In the genomic region with DNA sequence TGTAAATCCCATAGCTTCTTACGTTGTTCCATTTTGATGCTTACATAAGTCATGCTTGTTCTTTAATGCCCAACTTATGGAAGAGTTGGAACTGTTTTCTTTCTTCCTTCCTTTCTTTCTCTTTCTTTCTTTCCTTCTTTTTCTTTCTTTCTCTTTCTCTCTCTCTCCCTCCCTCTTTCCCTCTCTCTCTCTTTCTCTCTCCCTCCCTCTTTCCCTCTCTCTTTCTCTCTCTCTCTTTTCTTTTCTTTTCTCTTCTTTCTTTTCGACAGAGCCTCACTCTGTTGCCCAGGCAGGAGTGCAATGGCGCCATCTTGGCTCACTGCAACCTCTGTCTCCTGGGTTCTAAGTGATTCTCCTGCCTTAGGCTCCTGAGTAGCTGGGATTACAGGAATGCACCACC, we compare ENCODE assay signal across 27 cellular contexts. TPM values are rescaled to one million over a fixed set of nuclear protein-coding genes. Genes with fewer than 3 reads are reported as not detected.
DNase-seq lines count a peak whose midpoint lies in the region; ATAC-seq, FAIRE-seq and TF ChIP-seq lines count a peak whose summit lies in the region.
"Had no signal": no experiment of that assay in that cellular context is flagged by ENCODE, and none has a peak within 500 bp of the region (broad histone marks: within the 10 kb centered on the region; RNA-seq: fewer than 3 reads in every experiment).

No MANE protein-coding gene starts in this region.

- H3K4me2 ChIP-seq in H9 (ENCODE audit: insufficient read depth, insufficient read length, low read length) (no peak overlapping the region), K562 (ENCODE audit: insufficient read depth, low read length) (no peak overlapping the region)
- H3K4me2 ChIP-seq: A549; BLaER1 treated with 17β-estradiol and CSF1 and Interleukin-3, amounts not matched to agents 10 nM and 100 nM had no signal

- POLR2A ChIA-PET in K562 (lab: Yijun Ruan, JAX) = interaction anchor here (0.9 kb wide), 1 partner anchor 109 kb away, joined by 3 read pairs; no protein-coding TSS in a partner anchor

- H4K20me1 ChIP-seq in H9 (ENCODE audit: control insufficient read depth, insufficient read depth, insufficient read length) = no peaks in the 10 kb centered on the region
- no peaks in the 10 kb centered on the region for H4K20me1 ChIP-seq in K562 (replicated peaks; ENCODE audit: control insufficient read depth, insufficient read depth, low read length)
- H4K20me1 ChIP-seq: BLaER1 treated with 17β-estradiol and CSF1 and Interleukin-3, amounts not matched to agents 10 nM and 100 nM had no signal

- no peak overlapping the region for H2BK120ac ChIP-seq in H9 (ENCODE audit: low read depth, low read length, poor library complexity, severe bottlenecking)

- H3K27ac ChIP-seq in H9 (ENCODE audit: insufficient read length, low read depth, low read length) (no peak overlapping the region), K562 (ENCODE audit: extremely low read depth, low read depth, low read length) (no peak overlapping the region)
- H3K27ac ChIP-seq: A549; BLaER1 treated with 17β-estradiol and CSF1 and Interleukin-3, amounts not matched to agents 10 nM and 100 nM had no signal

- no peak overlapping the region for H3K4ac ChIP-seq in H9 (ENCODE audit: low read depth, low read length)

- H2BK5ac ChIP-seq in H9 (ENCODE audit: insufficient read length, low read length) = no peak overlapping the region

- H2BK20ac ChIP-seq in H9 (ENCODE audit: low read depth, low read length, poor library complexity, severe bottlenecking) = no peak overlapping the region

- H3K27me3 ChIP-seq in H9 (ENCODE audit: insufficient read depth, low read length) (no peaks in the 10 kb centered on the region), K562 (ENCODE audit: control insufficient read depth in 2 of 2, insufficient read depth in 2 of 2, low read length in 2 of 2) (peaks cover 28 to 36% of the 10 kb centered on the region in 2 experiments)
- H3K27me3 ChIP-seq: BLaER1 treated with 17β-estradiol and CSF1 and Interleukin-3, amounts not matched to agents 10 nM and 100 nM had no signal

- H2BK12ac ChIP-seq in H9 (ENCODE audit: insufficient read length, low read depth, low read length) = no peak overlapping the region

- H4K5ac ChIP-seq in H9 (ENCODE audit: insufficient read length, low read depth, low read length) = no peak overlapping the region

- no peak overlapping the region for H3K4me3 Mint-ChIP-seq in H9
- no peak overlapping the region for H3K4me3 Mint-ChIP-seq in activated naive CD4-positive, alpha-beta T cell treated with anti-CD3 and anti-CD28 coated beads, Interleukin-2, amount 10 ng/mL, durations not matched to agents 7 days and 5 days
- H3K4me3 Mint-ChIP-seq: CD14-positive monocyte; CD4-positive, alpha-beta T cell; CD8-positive, alpha-beta memory T cell; HFFc6 had no signal

- BruUV-seq in K562 (replicated peaks; lab: Mats Ljungman, UMichigan) = no TSS peak

- in situ Hi-C loops in K562 (cut with MboI) = no loop called here

- no peak for TF ChIP-seq RAD21 in K562 (CRISPR knock-in tag; conservative IDR thresholded peaks at IDR 0.05 in 1 of 2, IDR thresholded peaks at IDR 0.05 in 1 of 2)

- FAIRE-seq in K562 (lab: Jason Lieb, UNC) = no peak
- FAIRE-seq: A549, D721Med, GM12891, GM18507 had no signal

- no peaks in the 10 kb centered on the region for H3K9me1 ChIP-seq in K562 (ENCODE audit: control insufficient read depth, insufficient read depth, low read length)

- intact Hi-C loops in K562 (cut with micrococcal nuclease) = no loop called here

- no peaks in the 10 kb centered on the region for H3K9me3 Mint-ChIP-seq in H9
- no peaks in the 10 kb centered on the region for H3K9me3 Mint-ChIP-seq in activated naive CD4-positive, alpha-beta T cell treated with anti-CD3 and anti-CD28 coated beads, Interleukin-2, amount 10 ng/mL, durations not matched to agents 7 days and 5 days
- H3K9me3 Mint-ChIP-seq: CD4-positive, alpha-beta T cell; CD8-positive, alpha-beta memory T cell; HFFc6 had no signal

- no peak overlapping the region for H3T11ph ChIP-seq in H9 (ENCODE audit: low read length)

- ATAC-seq in K562 = no peak
- no peak for ATAC-seq in HG03432 (IDR thresholded peaks at IDR 0.05; ENCODE audit: unreplicated experiment)
- ATAC-seq: A549, HCT116 had no signal

- H3K9ac ChIP-seq in H9 (ENCODE audit: extremely low read depth, insufficient read length, low read length) (no peak overlapping the region), K562 (ENCODE audit: insufficient read depth in 1 of 2, low read depth in 2 of 2, low read length in 2 of 2) (no peak overlapping the region)
- H3K9ac ChIP-seq: BLaER1 treated with 17β-estradiol and CSF1 and Interleukin-3, amounts not matched to agents 10 nM and 100 nM had no signal

- H3K79me2 ChIP-seq in H9 (ENCODE audit: insufficient read depth, low read length) (no peaks in the 10 kb centered on the region), K562 (ENCODE audit: control insufficient read depth, insufficient read depth, low read length) (no peaks in the 10 kb centered on the region)

- no peak overlapping the region for H3K18ac ChIP-seq in H9 (ENCODE audit: insufficient read length, low read depth, low read length)

- TF ChIP-seq POLR2A in K562 (conservative IDR thresholded peaks at IDR 0.05) = no peak

- no peaks in the 10 kb centered on the region for H3K79me1 ChIP-seq in H9 (ENCODE audit: insufficient read depth, low read depth, low read length, poor library complexity, severe bottlenecking)

- H2AK5ac ChIP-seq in H9 (ENCODE audit: insufficient read length, low read length) = no peak overlapping the region

- no peak overlapping the region for H3K14ac ChIP-seq in H9 (ENCODE audit: insufficient read depth, low read length)

- H3K36me3 ChIP-seq in K562 (ENCODE audit: control insufficient read depth, insufficient read depth, low read length) = no peaks in the 10 kb centered on the region
- H3K36me3 ChIP-seq: BE2C; BLaER1 treated with 17β-estradiol and CSF1 and Interleukin-3, amounts not matched to agents 10 nM and 100 nM had no signal

- no peaks in the 10 kb centered on the region; a peak in 1 of 7 replicates for H3K36me3 Mint-ChIP-seq in H9 (ENCODE audit: insufficient read depth in 1 of 3, low read depth in 3 of 3)
- H3K36me3 Mint-ChIP-seq in activated naive CD4-positive, alpha-beta T cell treated with anti-CD3 and anti-CD28 coated beads, Interleukin-2, amount 10 ng/mL, durations not matched to agents 7 days and 5 days = no peaks in the 10 kb centered on the region
- H3K36me3 Mint-ChIP-seq: CD14-positive monocyte; CD8-positive, alpha-beta memory T cell had no signal

- H2AFZ ChIP-seq in H9 (ENCODE audit: low read length) = no peak overlapping the region
- no peak overlapping the region for H2AFZ ChIP-seq in K562 (ENCODE audit: low read depth, low read length)

- H3K23ac ChIP-seq in H9 (ENCODE audit: insufficient read length, low read depth, low read length) = no peak overlapping the region

- no peak overlapping the region for H4K91ac ChIP-seq in H9 (ENCODE audit: insufficient read length, low read depth, low read length)

- H3K27ac Mint-ChIP-seq in H9 = no peak overlapping the region
- H3K27ac Mint-ChIP-seq in activated naive CD4-positive, alpha-beta T cell treated with anti-CD3 and anti-CD28 coated beads, Interleukin-2, amount 10 ng/mL, durations not matched to agents 7 days and 5 days = no peak overlapping the region
- H3K27ac Mint-ChIP-seq: CD4-positive, alpha-beta T cell; CD8-positive, alpha-beta memory T cell; HFFc6 had no signal

- no peak overlapping the region for H3K56ac ChIP-seq in H9 (ENCODE audit: insufficient read length, low read depth, low read length)

- CTCF ChIA-PET in K562 (lab: Yijun Ruan, JAX; ENCODE audit: low intra/inter-chr PET ratio) = no interaction called here
- CTCF ChIA-PET in activated naive CD4-positive, alpha-beta T cell treated with anti-CD3 and anti-CD28 coated beads, Interleukin-2, amount 10 ng/mL, durations not matched to agents 7 days and 5 days (lab: Charles Lee) = interaction anchor here (0.8 to 2.4 kb wide), 5 partner anchors 8 to 72 kb away, joined by 3 to 19 read pairs (median 4); no protein-coding TSS in a partner anchor

- H4K8ac ChIP-seq in H9 (replicated peaks; ENCODE audit: insufficient read length, low read depth, low read length) = no peak overlapping the region

- H2BK15ac ChIP-seq in H9 (ENCODE audit: low read depth, low read length) = no peak overlapping the region

- peaks cover 32% of the 10 kb centered on the region for H3K27me3 Mint-ChIP-seq in H9 (ENCODE audit: low read depth)
- H3K27me3 Mint-ChIP-seq in activated naive CD4-positive, alpha-beta T cell treated with anti-CD3 and anti-CD28 coated beads, Interleukin-2, amount 10 ng/mL, durations not matched to agents 7 days and 5 days = peaks cover 54% of the 10 kb centered on the region

- H3K4me1 Mint-ChIP-seq in H9 = peaks cover 16 to 17% of the 10 kb centered on the region in 2 experiments
- H3K4me1 Mint-ChIP-seq in activated naive CD4-positive, alpha-beta T cell treated with anti-CD3 and anti-CD28 coated beads, Interleukin-2, amount 10 ng/mL, durations not matched to agents 7 days and 5 days = peaks cover 9% of the 10 kb centered on the region

- DNase-seq in H9 = no peak
- DNase-seq in K562 (ENCODE audit: extremely low read depth in 1 of 4, low spot score in 3 of 4) = no peak
- DNase-seq in islet precursor cell = peak; percentile 2
- no peak for DNase-seq in DMS 273 (lab: John Stamatoyannopoulos, UW; ENCODE audit: unreplicated experiment)
- no peak for DNase-seq in activated naive CD4-positive, alpha-beta T cell treated with anti-CD3 and anti-CD28 coated beads, Interleukin-2, amount 10 ng/mL, durations not matched to agents 7 days and 5 days
- DNase-seq: 8988T; ACHN; AML-193; BE2C; CD4-positive, alpha-beta T cell; CD8-positive, alpha-beta memory T cell; DMS53; DMS79 treated with DMSO at 0.1 percent for 48 hours; GF-D8; GOT3; H7; HFFc6 had no signal

- H3K4me1 ChIP-seq in H9 (ENCODE audit: insufficient read depth, low read length) (no peaks in the 10 kb centered on the region; the same call in 1 of the 2 replicates), K562 (replicated peaks in 1 of 2; ENCODE audit: control insufficient read depth in 2 of 2, insufficient read depth in 2 of 2, low read length in 2 of 2) (peaks cover 0 to 7% of the 10 kb centered on the region in 2 experiments; a peak in 2 of 5 replicates)
- H3K4me1 ChIP-seq: A549; BE2C; BLaER1 treated with 17β-estradiol and CSF1 and Interleukin-3, amounts not matched to agents 10 nM and 100 nM had no signal

- TF ChIP-seq CTCF in H9 (conservative IDR thresholded peaks at IDR 0.05) = peak; percentile 21; the same call in 1 of the 3 replicates
- TF ChIP-seq CTCF in K562 (IDR thresholded peaks at IDR 0.05 in 2 of 3, conservative IDR thresholded peaks at IDR 0.05 in 1 of 3; ENCODE audit: insufficient read depth in 2 of 3, low read depth in 1 of 3, low read length in 3 of 3) = no peak

- no CpG with 5 or more reads among the region's 3 CpGs for WGBS in H9 (ENCODE audit: extremely low coverage, insufficient read length, low lambda C conversion rate)
- 3% methylated on average over 3 of the region's 3 CpGs for WGBS in K562 (ENCODE audit: insufficient coverage, low coverage, missing lambda C conversion rate)

- no peak for TF ChIP-seq EP300 in K562 (IDR thresholded peaks at IDR 0.05; ENCODE audit: low read length)

- no peaks in the 10 kb centered on the region for H3K23me2 ChIP-seq in H9 (ENCODE audit: insufficient read length, low read depth, low read length, poor library complexity, severe bottlenecking)

- no peaks in the 10 kb centered on the region for H3K9me3 ChIP-seq in H9 (ENCODE audit: control insufficient read depth, low read depth, low read length)
- no peaks in the 10 kb centered on the region for H3K9me3 ChIP-seq in K562 (replicated peaks; ENCODE audit: control insufficient read depth, insufficient read depth, low read depth, low read length)
- H3K9me3 ChIP-seq: A549, BE2C had no signal

- H3K4me3 ChIP-seq in K562 = no peak overlapping the region
- H3K4me3 ChIP-seq: A549; BLaER1 treated with 17β-estradiol and CSF1 and Interleukin-3, amounts not matched to agents 10 nM and 100 nM had no signal

RNA-seq across cellular contexts. Expression of a gene that starts 18.9 kb away (rescaled TPM):
- 17.3 and 18.5 TPM in 2 replicates for total RNA-seq in H9 (2021)
- 0.07 TPM in 1 of 2 replicates, not detected in the other for total RNA-seq in K562 (2011; cell fraction: chromatin; rRNA removed; ENCODE audit: low replicate concordance)
- total RNA-seq in K562 (2011; cell fraction: nucleolus; rRNA removed) = not detected in 2 replicates
- total RNA-seq in K562 (2011; cell fraction: nucleoplasm; rRNA removed) = not detected in 2 replicates
- not detected in 2 replicates for total RNA-seq in K562 (2014; rRNA removed)
- not detected in 2 replicates for total RNA-seq in K562 (2014; rRNA removed; fragmentation: Illumina TruSeq; extraction: Trizol)
- total RNA-seq in K562 (2015; rRNA removed; fragmentation: Illumina TruSeq; extraction: Trizol) = not detected in 2 replicates
- 0.04 TPM in 2 replicates for total RNA-seq in K562 (2021)
- 0.03 and 0.11 TPM in 2 replicates for polyA plus RNA-seq in K562 (2011; rRNA removed)
- not detected in 2 replicates for polyA plus RNA-seq in K562 (2011; cell fraction: cytosol; rRNA removed)
- polyA plus RNA-seq in K562 (2011; cell fraction: nucleus; rRNA removed) = 0.09 TPM in 1 of 2 replicates, not detected in the other
- 0.03 TPM in 2 replicates for polyA plus RNA-seq in K562 (2012)
- polyA plus RNA-seq in K562 (2014; fragmentation: Illumina TruSeq; extraction: Trizol) = not detected in 2 replicates
- not detected for polyA plus RNA-seq in K562 (2014; fragmentation: Nextera tagmentation; extraction: Ambion mirVana)
- not detected in 2 replicates for polyA plus RNA-seq in K562 (2014; rRNA removed)
- polyA minus RNA-seq in K562 (2011; rRNA and poly(A)+ RNA removed) = not detected in 2 replicates
- polyA minus RNA-seq in K562 (2011; cell fraction: cytosol; rRNA and poly(A)+ RNA removed) = 0.29 TPM in 1 of 2 replicates, not detected in the other
- 0.33 TPM in 1 of 2 replicates, not detected in the other for polyA minus RNA-seq in K562 (2011; cell fraction: nucleus; rRNA and poly(A)+ RNA removed)

RNA-seq across cellular contexts. Expression of a gene that starts 27.7 kb away (rescaled TPM):
- total RNA-seq in H9 (2021) (0.11 and 0.13 TPM in 2 replicates), K562 (2014; rRNA removed) (not detected in 2 replicates), K562 (2014; rRNA removed; fragmentation: Illumina TruSeq; extraction: Trizol) (0.11 TPM in 1 of 2 replicates, not detected in the other), K562 (2015; rRNA removed; fragmentation: Illumina TruSeq; extraction: Trizol) (0.04 TPM in 1 of 2 replicates, not detected in the other), K562 (2021) (not detected in 2 replicates)
- total RNA-seq in K562 (2011; cell fraction: chromatin; rRNA removed; ENCODE audit: low replicate concordance) = not detected in 2 replicates
- total RNA-seq in K562 (2011; cell fraction: nucleolus; rRNA removed) = not detected in 2 replicates
- not detected in 2 replicates for total RNA-seq in K562 (2011; cell fraction: nucleoplasm; rRNA removed)
- polyA plus RNA-seq in K562 (2011; rRNA removed) (0.04 TPM in 1 of 2 replicates, not detected in the other), K562 (2014; fragmentation: Illumina TruSeq; extraction: Trizol) (not detected in 2 replicates), K562 (2014; fragmentation: Nextera tagmentation; extraction: Ambion mirVana) (under 1 TPM in 1 of 2 experiments, not detected in 1; 0.07 TPM), K562 (2014; rRNA removed) (0.01 and 0.09 TPM in 2 replicates)
- polyA plus RNA-seq in K562 (2011; cell fraction: cytosol; rRNA removed) = 0.24 TPM in 1 of 2 replicates, not detected in the other
- not detected in 2 replicates for polyA plus RNA-seq in K562 (2011; cell fraction: nucleus; rRNA removed)
- 0.04 and 0.32 TPM in 2 replicates for polyA plus RNA-seq in K562 (2012)
- not detected in 2 replicates for polyA minus RNA-seq in K562 (2011; rRNA and poly(A)+ RNA removed)
- not detected in 2 replicates for polyA minus RNA-seq in K562 (2011; cell fraction: cytosol; rRNA and poly(A)+ RNA removed)
- polyA minus RNA-seq in K562 (2011; cell fraction: nucleus; rRNA and poly(A)+ RNA removed) = 0.13 TPM in 1 of 2 replicates, not detected in the other
- total RNA-seq: CD4-positive, alpha-beta T cell; G401; HFFc6 had no signal
- polyA plus RNA-seq: CD8-positive, alpha-beta memory T cell had no signal

RNA-seq across cellular contexts. Expression of a gene that starts 37.5 kb away (rescaled TPM):
- total RNA-seq in H9 (2021) (236 and 237 TPM in 2 replicates), K562 (2014; rRNA removed) (26.9 and 37.8 TPM in 2 replicates), K562 (2014; rRNA removed; fragmentation: Illumina TruSeq; extraction: Trizol) (9.2 and 11.5 TPM in 2 replicates), K562 (2015; rRNA removed; fragmentation: Illumina TruSeq; extraction: Trizol) (15.7 and 17.3 TPM in 2 replicates), K562 (2021) (114 and 130 TPM in 2 replicates)
- 38.7 and 99.5 TPM in 2 replicates for total RNA-seq in K562 (2011; cell fraction: chromatin; rRNA removed; ENCODE audit: low replicate concordance)
- total RNA-seq in K562 (2011; cell fraction: nucleolus; rRNA removed) = 54.7 and 66.9 TPM in 2 replicates
- 41.5 and 64.4 TPM in 2 replicates for total RNA-seq in K562 (2011; cell fraction: nucleoplasm; rRNA removed)
- polyA plus RNA-seq in K562 (2011; rRNA removed) (9.0 and 18.5 TPM in 2 replicates), K562 (2014; fragmentation: Illumina TruSeq; extraction: Trizol) (81.7 and 116 TPM in 2 replicates), K562 (2014; fragmentation: Nextera tagmentation; extraction: Ambion mirVana) (1 to 10 TPM; 1.8 to 3.1 TPM), K562 (2014; rRNA removed) (30.0 and 35.0 TPM in 2 replicates)
- polyA plus RNA-seq in K562 (2011; cell fraction: cytosol; rRNA removed) = 15.7 and 26.2 TPM in 2 replicates
- 53.7 and 98.4 TPM in 2 replicates for polyA plus RNA-seq in K562 (2011; cell fraction: nucleus; rRNA removed)
- polyA plus RNA-seq in K562 (2012) = 141 and 252 TPM in 2 replicates
- 8.3 and 9.5 TPM in 2 replicates for polyA minus RNA-seq in K562 (2011; rRNA and poly(A)+ RNA removed)
- 57.5 and 83.9 TPM in 2 replicates for polyA minus RNA-seq in K562 (2011; cell fraction: cytosol; rRNA and poly(A)+ RNA removed)
- 35.4 and 38.0 TPM in 2 replicates for polyA minus RNA-seq in K562 (2011; cell fraction: nucleus; rRNA and poly(A)+ RNA removed)

RNA-seq across cellular contexts. Expression of a gene that starts 55.4 kb away (rescaled TPM):
- total RNA-seq in H9 (2021) (65.3 and 67.4 TPM in 2 replicates), K562 (2014; rRNA removed) (21.7 and 29.5 TPM in 2 replicates), K562 (2014; rRNA removed; fragmentation: Illumina TruSeq; extraction: Trizol) (22.7 and 23.0 TPM in 2 replicates), K562 (2015; rRNA removed; fragmentation: Illumina TruSeq; extraction: Trizol) (24.1 and 25.8 TPM in 2 replicates), K562 (2021) (64.8 and 64.9 TPM in 2 replicates)
- total RNA-seq in K562 (2011; cell fraction: chromatin; rRNA removed; ENCODE audit: low replicate concordance) = 125 and 133 TPM in 2 replicates
- total RNA-seq in K562 (2011; cell fraction: nucleolus; rRNA removed) = 50.5 and 53.8 TPM in 2 replicates
- 91.9 and 132 TPM in 2 replicates for total RNA-seq in K562 (2011; cell fraction: nucleoplasm; rRNA removed)
- polyA plus RNA-seq in K562 (2011; rRNA removed) (29.9 and 43.5 TPM in 2 replicates), K562 (2014; fragmentation: Illumina TruSeq; extraction: Trizol) (36.7 and 44.5 TPM in 2 replicates), K562 (2014; fragmentation: Nextera tagmentation; extraction: Ambion mirVana) (10 to 100 TPM; 20.6 to 22.3 TPM), K562 (2014; rRNA removed) (18.8 and 22.2 TPM in 2 replicates)
- 26.0 and 41.6 TPM in 2 replicates for polyA plus RNA-seq in K562 (2011; cell fraction: cytosol; rRNA removed)
- 72.1 and 80.4 TPM in 2 replicates for polyA plus RNA-seq in K562 (2011; cell fraction: nucleus; rRNA removed)
- 20.6 and 22.6 TPM in 2 replicates for polyA plus RNA-seq in K562 (2012)
- polyA minus RNA-seq in K562 (2011; rRNA and poly(A)+ RNA removed) = 99.3 and 105 TPM in 2 replicates
- 63.1 and 80.5 TPM in 2 replicates for polyA minus RNA-seq in K562 (2011; cell fraction: cytosol; rRNA and poly(A)+ RNA removed)
- polyA minus RNA-seq in K562 (2011; cell fraction: nucleus; rRNA and poly(A)+ RNA removed) = 38.5 and 59.5 TPM in 2 replicates

RNA-seq across cellular contexts. Expression of a gene that starts 58.8 kb away (rescaled TPM):
- total RNA-seq in H9 (2021) (0.85 and 1.1 TPM in 2 replicates), K562 (2014; rRNA removed) (0.27 and 0.78 TPM in 2 replicates), K562 (2014; rRNA removed; fragmentation: Illumina TruSeq; extraction: Trizol) (0.87 and 1.1 TPM in 2 replicates), K562 (2015; rRNA removed; fragmentation: Illumina TruSeq; extraction: Trizol) (0.29 and 0.75 TPM in 2 replicates), K562 (2021) (0.81 and 1.5 TPM in 2 replicates)
- 0.39 and 0.83 TPM in 2 replicates for total RNA-seq in K562 (2011; cell fraction: chromatin; rRNA removed; ENCODE audit: low replicate concordance)
- 0.33 and 1.1 TPM in 2 replicates for total RNA-seq in K562 (2011; cell fraction: nucleolus; rRNA removed)
- 0.99 and 1.8 TPM in 2 replicates for total RNA-seq in K562 (2011; cell fraction: nucleoplasm; rRNA removed)
- polyA plus RNA-seq in K562 (2011; rRNA removed) (0.20 and 0.31 TPM in 2 replicates), K562 (2014; fragmentation: Illumina TruSeq; extraction: Trizol) (1.2 and 1.8 TPM in 2 replicates), K562 (2014; fragmentation: Nextera tagmentation; extraction: Ambion mirVana) (1 to 10 TPM in 1 of 2 experiments, under 1 TPM in 1; 0.79 to 1.1 TPM), K562 (2014; rRNA removed) (0.44 and 2.0 TPM in 2 replicates)
- 0.09 and 0.16 TPM in 2 replicates for polyA plus RNA-seq in K562 (2011; cell fraction: cytosol; rRNA removed)
- 0.48 and 0.53 TPM in 2 replicates for polyA plus RNA-seq in K562 (2011; cell fraction: nucleus; rRNA removed)
- polyA plus RNA-seq in K562 (2012) = 0.91 and 1.2 TPM in 2 replicates
- 0.11 and 0.15 TPM in 2 replicates for polyA minus RNA-seq in K562 (2011; rRNA and poly(A)+ RNA removed)
- not detected in 2 replicates for polyA minus RNA-seq in K562 (2011; cell fraction: cytosol; rRNA and poly(A)+ RNA removed)
- polyA minus RNA-seq in K562 (2011; cell fraction: nucleus; rRNA and poly(A)+ RNA removed) = 0.13 and 0.56 TPM in 2 replicates
- total RNA-seq: Daoy, G401 had no signal
- polyA plus RNA-seq: CD14-positive monocyte had no signal

Comparison
In these comparisons a context has a peak if more than half of its experiments do, and no peak if none do; other contexts are left out.
1. RNA of a gene that starts 18.9 kb away (total RNA-seq): 17.3 to 18.5 TPM in H9; 0.04 to 0.07 TPM in K562; every median in the first group is over 10 times any median in the second.